ENCODE assay signal across 10 cellular contexts in genomic region chr6:168032383-168032760, GRCh38. TPM values are rescaled to one million over a fixed set of nuclear protein-coding genes. Genes with fewer than 3 reads are reported as not detected.
DNase-seq lines count a peak whose midpoint lies in the region; ATAC-seq and TF ChIP-seq lines count a peak whose summit lies in the region.
"Had no signal": no experiment of that assay in that cellular context is flagged by ENCODE, and none has a peak within 500 bp of the region (broad histone marks: within the 10 kb centered on the region; RNA-seq: fewer than 3 reads in every experiment).

No MANE protein-coding gene starts in this region.

- peak; percentile 88 for DNase-seq in EL
- DNase-seq in RWPE2 (ENCODE audit: low spot score), result no peak
- peak; percentile 88 for DNase-seq in fibroblast of peridontal ligament (ENCODE audit: extremely low read depth)
- DNase-seq in osteocyte (ENCODE audit: extremely low spot score, unreplicated experiment), result peak; percentile 70
- DNase-seq in SHP77 treated with DMSO at 0.1 percent for 48 hours (lab: John Stamatoyannopoulos, UW), result no peak
- DNase-seq in stimulated activated effector memory CD8-positive, alpha-beta T cell treated with anti-CD3 and anti-CD28 coated beads, Interleukin-12 subunit alpha, Interleukin-12 subunit beta, amount 100 ng/mL, for 72 hours (ENCODE audit: low spot score in 2 of 2), result no peak
- DNase-seq in progenitor cell of endocrine pancreas (ENCODE audit: low spot score, unreplicated experiment), result no peak
- DNase-seq in NK-92 treated with Interleukin-12 subunit alpha and Interleukin-12 subunit beta, amount 100 ng/mL, for 24 hours (lab: John Stamatoyannopoulos, UW), result no peak
- DNase-seq: OCI-M1 had no signal

- H3K36me3 Mint-ChIP-seq in osteocyte (ENCODE audit: unreplicated experiment) (no peaks in the 10 kb centered on the region), progenitor cell of endocrine pancreas (ENCODE audit: insufficient read depth) (no peaks in the 10 kb centered on the region)
- no peaks in the 10 kb centered on the region for H3K36me3 Mint-ChIP-seq in stimulated activated effector memory CD8-positive, alpha-beta T cell treated with anti-CD3 and anti-CD28 coated beads, Interleukin-12 subunit alpha, Interleukin-12 subunit beta, amount 100 ng/mL, for 72 hours

- H3K4me1 Mint-ChIP-seq in osteocyte (ENCODE audit: unreplicated experiment) (peaks cover 54% of the 10 kb centered on the region), progenitor cell of endocrine pancreas (ENCODE audit: low read depth) (peaks cover 9% of the 10 kb centered on the region)
- peaks cover 19% of the 10 kb centered on the region for H3K4me1 Mint-ChIP-seq in stimulated activated effector memory CD8-positive, alpha-beta T cell treated with anti-CD3 and anti-CD28 coated beads, Interleukin-12 subunit alpha, Interleukin-12 subunit beta, amount 100 ng/mL, for 72 hours

- H3K4me3 ChIP-seq in RWPE2 (ENCODE audit: severe bottlenecking), result no peak overlapping the region

- peak; percentile 57; the same call in 2 of the 3 replicates for ATAC-seq in RWPE2 (ENCODE audit: low read depth)
- no peak for ATAC-seq in stimulated activated effector memory CD8-positive, alpha-beta T cell treated with anti-CD3 and anti-CD28 coated beads, Interleukin-12 subunit alpha, Interleukin-12 subunit beta, amount 100 ng/mL, for 72 hours

- H3K36me3 ChIP-seq in RWPE2 (ENCODE audit: low read depth), result no peaks in the 10 kb centered on the region

- H3K9me3 ChIP-seq in RWPE2 (ENCODE audit: severe bottlenecking), result no peaks in the 10 kb centered on the region

- H3K27me3 Mint-ChIP-seq in osteocyte (ENCODE audit: unreplicated experiment) (no peaks in the 10 kb centered on the region), progenitor cell of endocrine pancreas (peaks cover 34% of the 10 kb centered on the region)

- H3K27ac Mint-ChIP-seq in osteocyte (ENCODE audit: unreplicated experiment), result peak overlapping the region; percentile 92
- no peak overlapping the region for H3K27ac Mint-ChIP-seq in stimulated activated effector memory CD8-positive, alpha-beta T cell treated with anti-CD3 and anti-CD28 coated beads, Interleukin-12 subunit alpha, Interleukin-12 subunit beta, amount 100 ng/mL, for 72 hours
- H3K27ac Mint-ChIP-seq in progenitor cell of endocrine pancreas, result no peak overlapping the region

- no peaks in the 10 kb centered on the region for H3K9me3 Mint-ChIP-seq in osteocyte (ENCODE audit: unreplicated experiment)
- H3K9me3 Mint-ChIP-seq in stimulated activated effector memory CD8-positive, alpha-beta T cell treated with anti-CD3 and anti-CD28 coated beads, Interleukin-12 subunit alpha, Interleukin-12 subunit beta, amount 100 ng/mL, for 72 hours, result no peaks in the 10 kb centered on the region
- peaks cover 3% of the 10 kb centered on the region for H3K9me3 Mint-ChIP-seq in progenitor cell of endocrine pancreas (ENCODE audit: low read depth)

- no peak for TF ChIP-seq CTCF in RWPE2 (IDR thresholded peaks at IDR 0.05; ENCODE audit: poor library complexity, severe bottlenecking)
- peak; percentile 56 for TF ChIP-seq CTCF in osteocyte (IDR thresholded peaks at IDR 0.05)
- no peak for TF ChIP-seq CTCF in progenitor cell of endocrine pancreas (IDR thresholded peaks at IDR 0.05; ENCODE audit: unreplicated experiment)

- H3K4me1 ChIP-seq in RWPE2 (ENCODE audit: insufficient read depth, poor library complexity, severe bottlenecking), result peaks cover 8% of the 10 kb centered on the region

- H3K27me3 ChIP-seq in RWPE2 (ENCODE audit: insufficient read depth, poor library complexity, severe bottlenecking), result no peaks in the 10 kb centered on the region

- peak overlapping the region; percentile 14 for H3K4me3 Mint-ChIP-seq in osteocyte (ENCODE audit: unreplicated experiment)
- H3K4me3 Mint-ChIP-seq in stimulated activated effector memory CD8-positive, alpha-beta T cell treated with anti-CD3 and anti-CD28 coated beads, Interleukin-12 subunit alpha, Interleukin-12 subunit beta, amount 100 ng/mL, for 72 hours, result no peak overlapping the region
- no peak overlapping the region for H3K4me3 Mint-ChIP-seq in progenitor cell of endocrine pancreas (ENCODE audit: low read depth)

- H3K27ac ChIP-seq in RWPE2 (ENCODE audit: poor library complexity, severe bottlenecking), result no peak overlapping the region

RNA-seq across cellular contexts. Expression of gene KIF25, which starts 34.9 kb away (rescaled TPM):
- total RNA-seq in osteocyte (not detected in 2 replicates), progenitor cell of endocrine pancreas (not detected in 2 replicates)
- total RNA-seq: G401 had no signal

RNA-seq across cellular contexts. Expression of gene FRMD1, which starts 46.6 kb away (rescaled TPM):
- total RNA-seq in osteocyte (0.05 and 0.34 TPM in 2 replicates), progenitor cell of endocrine pancreas (not detected in 2 replicates)
- total RNA-seq: G401 had no signal

Comparison
In these comparisons a context has a peak if more than half of its experiments do, and no peak if none do; other contexts are left out.
1. DNase-seq: peak in EL (single experiment), fibroblast of peridontal ligament (single experiment) and osteocyte (single experiment); none in RWPE2 (single experiment), SHP77 treated with DMSO at 0.1 percent for 48 hours (single experiment), stimulated activated effector memory CD8-positive, alpha-beta T cell treated with anti-CD3 and anti-CD28 coated beads, Interleukin-12 subunit alpha, Interleukin-12 subunit beta, amount 100 ng/mL, for 72 hours (0 of 2), progenitor cell of endocrine pancreas (single experiment) and NK-92 treated with Interleukin-12 subunit alpha and Interleukin-12 subunit beta, amount 100 ng/mL, for 24 hours (single experiment).